Comparison of ENCODE assay signal across 8 cellular contexts in genomic region chr12:104137175-104137901, GRCh38. TPM values are rescaled to one million over a fixed set of nuclear protein-coding genes. Genes with fewer than 3 reads are reported as not detected.
DNase-seq lines count a peak whose midpoint lies in the region; ATAC-seq and TF ChIP-seq lines count a peak whose summit lies in the region.

No MANE protein-coding gene starts in this region.

- DNase-seq in GM10248 (ENCODE audit: extremely low spot score) = peak; percentile 40
- peak; percentile 40 to 58 for DNase-seq in HAP-1 (ENCODE audit: low spot score in 2 of 2)
- DNase-seq in MV-4-11 (lab: John Stamatoyannopoulos, UW) = peak; percentile 30
- DNase-seq in activated CD4-positive, alpha-beta T cell treated with anti-CD3 and anti-CD28 coated beads for 24 hours (ENCODE audit: low read depth in 2 of 2) = peak; percentile 17 to 22
- DNase-seq in chondrocyte (ENCODE audit: low spot score) = no peak
- peak in 3 of 4 experiments; percentile 21 to 35 (median 25) for DNase-seq in stimulated activated CD4-positive, alpha-beta T cell treated with anti-CD3 and anti-CD28 coated beads, Interleukin-1b, Interleukin-23, amount 100 ng/mL, for 24 hours (ENCODE audit: low read depth in 4 of 4, low spot score in 1 of 4)

- POLR2A ChIA-PET in GM10248 (lab: Yijun Ruan, JAX) = interaction anchor here (0.6 to 1.5 kb wide), 5 partner anchors 53 to 248 kb away, joined by 3 to 5 read pairs (median 4); partner anchors contain the start of genes HCFC2 and HSP90B1

- H3K4me1 ChIP-seq in HAP-1 = peaks cover 16% of the 10 kb centered on the region

- in situ Hi-C loops in HAP-1 (cut with MboI; ENCODE audit: low sequenced_read_pairs) = no loop called here

- peak overlapping the region; percentile 81 for H3K4me3 Mint-ChIP-seq in chondrocyte (ENCODE audit: unreplicated experiment)

- H3K9me3 Mint-ChIP-seq in chondrocyte (ENCODE audit: low read depth) = no peaks in the 10 kb centered on the region

- H3K27me3 ChIP-seq in HAP-1 (ENCODE audit: low read depth) (no peaks in the 10 kb centered on the region), layer of hippocampus (ENCODE audit: control insufficient read depth, insufficient read depth, low read length) (no peaks in the 10 kb centered on the region)

- peak overlapping the region; percentile 92 for H3K27ac Mint-ChIP-seq in chondrocyte (ENCODE audit: unreplicated experiment)

- peak overlapping the region; percentile 63 for H3K4me3 ChIP-seq in HAP-1

- TF ChIP-seq CTCF in GM10248 (IDR thresholded peaks at IDR 0.05; ENCODE audit: control extremely low read depth, extremely low read depth, low read depth, missing control alignments) (no peak), chondrocyte (IDR thresholded peaks at IDR 0.05) (no peak)

- no peaks in the 10 kb centered on the region for H3K36me3 Mint-ChIP-seq in chondrocyte (ENCODE audit: low read depth)

- H3K9me3 ChIP-seq in HAP-1 = no peaks in the 10 kb centered on the region

- peaks cover 18% of the 10 kb centered on the region for H3K36me3 ChIP-seq in HAP-1 (replicated peaks)

- peaks cover 27% of the 10 kb centered on the region for H3K4me1 Mint-ChIP-seq in chondrocyte (ENCODE audit: low read depth)

- no peak for ATAC-seq in GM18873 (IDR thresholded peaks at IDR 0.05; ENCODE audit: low FRiP score, unreplicated experiment)

- CTCF ChIA-PET in GM10248 (lab: Yijun Ruan, JAX) = interaction anchor here (1.4 to 3.6 kb wide), 2 partner anchors 8 to 28 kb away, joined by 7 to 13 read pairs; no protein-coding TSS in a partner anchor

- no peaks in the 10 kb centered on the region for H3K27me3 Mint-ChIP-seq in chondrocyte (ENCODE audit: low read depth)

- H3K27ac ChIP-seq in layer of hippocampus (ENCODE audit: low read depth, low read length) = peak overlapping the region; percentile 75

RNA-seq across cellular contexts. Expression of gene NFYB, which starts 0.7 kb away (rescaled TPM):
- total RNA-seq in chondrocyte = 20.6 to 25.3 TPM (median 24.7 TPM) in 3 replicates
